10 cellular contexts compared by ENCODE assay signal in genomic region chr3:46960801-46961200, GRCh38. TPM values are rescaled to one million over a fixed set of nuclear protein-coding genes. Genes with fewer than 3 reads are reported as not detected.
DNase-seq lines count a peak whose midpoint lies in the region; ATAC-seq and TF ChIP-seq lines count a peak whose summit lies in the region.
"Had no signal": no experiment of that assay in that cellular context is flagged by ENCODE, and none has a peak within 500 bp of the region (broad histone marks: within the 10 kb centered on the region; RNA-seq: fewer than 3 reads in every experiment).

No MANE protein-coding gene starts in this region.

- H3K9ac ChIP-seq in GM23248 (peak overlapping the region; percentile 43; the same call in 1 of the 2 replicates), rectal smooth muscle tissue (ENCODE audit: low read length) (no peak overlapping the region)

- H3K4me3 Mint-ChIP-seq in activated T-helper 1 cell treated with anti-CD3 and anti-CD28 coated beads, Interleukin-12 subunit alpha, Interleukin-12 subunit beta, Interleukin-2, Interleukin-4 antibody, amounts not matched to agents 30 ng/mL and 10 ng/mL and 1 ng/mL, durations not matched to agents 14 hours and 24 hours and 36 hours = peak overlapping the region; percentile 25
- H3K4me3 Mint-ChIP-seq: activated CD8-positive, alpha-beta memory T cell treated with anti-CD3 and anti-CD28 coated beads, Interleukin-2, amount 10 ng/mL, durations not matched to agents 7 days and 5 days had no signal

- H3F3A ChIP-seq in GM23248 (ENCODE audit: insufficient read depth) = peaks cover 20% of the 10 kb centered on the region

- H4K20me1 ChIP-seq in GM23248 (ENCODE audit: insufficient read depth) = peaks cover 25% of the 10 kb centered on the region

- intact Hi-C loops in activated T-helper 1 cell treated with anti-CD3 and anti-CD28 coated beads, Interleukin-12 subunit alpha, Interleukin-12 subunit beta, Interleukin-2, Interleukin-4 antibody, amounts not matched to agents 30 ng/mL and 10 ng/mL and 1 ng/mL, durations not matched to agents 14 hours and 24 hours and 36 hours (cut with micrococcal nuclease) = loop anchor here (2.0 to 5.0 kb wide), 2 partner anchors 34 to 58 kb away; no protein-coding TSS in a partner anchor
- intact Hi-C loops in heart right ventricle (cut with DNase I) = no loop called here

- peak overlapping the region; percentile 83 for H3K27ac Mint-ChIP-seq in activated T-helper 1 cell treated with anti-CD3 and anti-CD28 coated beads, Interleukin-12 subunit alpha, Interleukin-12 subunit beta, Interleukin-2, Interleukin-4 antibody, amounts not matched to agents 30 ng/mL and 10 ng/mL and 1 ng/mL, durations not matched to agents 14 hours and 24 hours and 36 hours

- no peaks in the 10 kb centered on the region for H3K9me3 Mint-ChIP-seq in activated T-helper 1 cell treated with anti-CD3 and anti-CD28 coated beads, Interleukin-12 subunit alpha, Interleukin-12 subunit beta, Interleukin-2, Interleukin-4 antibody, amounts not matched to agents 30 ng/mL and 10 ng/mL and 1 ng/mL, durations not matched to agents 14 hours and 24 hours and 36 hours

- H3K36me3 Mint-ChIP-seq in activated T-helper 1 cell treated with anti-CD3 and anti-CD28 coated beads, Interleukin-12 subunit alpha, Interleukin-12 subunit beta, Interleukin-2, Interleukin-4 antibody, amounts not matched to agents 30 ng/mL and 10 ng/mL and 1 ng/mL, durations not matched to agents 14 hours and 24 hours and 36 hours (ENCODE audit: low read depth) = peaks cover 24% of the 10 kb centered on the region

- no peaks in the 10 kb centered on the region for H3K27me3 Mint-ChIP-seq in activated T-helper 1 cell treated with anti-CD3 and anti-CD28 coated beads, Interleukin-12 subunit alpha, Interleukin-12 subunit beta, Interleukin-2, Interleukin-4 antibody, amounts not matched to agents 30 ng/mL and 10 ng/mL and 1 ng/mL, durations not matched to agents 14 hours and 24 hours and 36 hours (ENCODE audit: insufficient read depth)
- H3K27me3 Mint-ChIP-seq: activated CD8-positive, alpha-beta memory T cell treated with anti-CD3 and anti-CD28 coated beads, Interleukin-2, amount 10 ng/mL, durations not matched to agents 7 days and 5 days had no signal

- H3K4me1 ChIP-seq in GM23248 (ENCODE audit: insufficient read depth) (peaks cover 22% of the 10 kb centered on the region), heart right ventricle (peaks cover 28 to 74% (median 64%) of the 10 kb centered on the region in 9 donors), rectal smooth muscle tissue (ENCODE audit: control insufficient read depth, insufficient read depth, low read length) (peaks cover 27% of the 10 kb centered on the region)

- H3K27ac ChIP-seq in GM23248 = peak overlapping the region; percentile 60
- H3K27ac ChIP-seq in heart right ventricle = peak overlapping the region; percentile 43 to 74 (median 65)
- H3K27ac ChIP-seq in rectal smooth muscle tissue (ENCODE audit: low read depth, low read length) = peak overlapping the region; percentile 80

- H3K4me3 ChIP-seq in GM23248 (no peak overlapping the region), heart right ventricle (no peak overlapping the region), rectal smooth muscle tissue (ENCODE audit: low read length) (no peak overlapping the region)

- no peak overlapping the region for H2AFZ ChIP-seq in GM23248

- H3K79me2 ChIP-seq in GM23248 (ENCODE audit: insufficient read depth) = peaks cover 89% of the 10 kb centered on the region

- in situ Hi-C loops in GM23248 (cut with MboI) = no loop called here

- H3K4me2 ChIP-seq in GM23248 (ENCODE audit: unreplicated experiment) = no peak overlapping the region

- POLR2A ChIA-PET in GM10248 (lab: Yijun Ruan, JAX) = no interaction called here

- no peak for TF ChIP-seq CTCF in heart right ventricle (IDR thresholded peaks at IDR 0.05)
- no peak for TF ChIP-seq CTCF in GM10248 (IDR thresholded peaks at IDR 0.05; ENCODE audit: control extremely low read depth, extremely low read depth, low read depth, missing control alignments)

- H3K4me1 Mint-ChIP-seq in activated T-helper 1 cell treated with anti-CD3 and anti-CD28 coated beads, Interleukin-12 subunit alpha, Interleukin-12 subunit beta, Interleukin-2, Interleukin-4 antibody, amounts not matched to agents 30 ng/mL and 10 ng/mL and 1 ng/mL, durations not matched to agents 14 hours and 24 hours and 36 hours (ENCODE audit: low read depth) = peaks cover 61% of the 10 kb centered on the region

- WGBS in GM23248 (ENCODE audit: low coverage in 1 of 2, low lambda C conversion rate in 2 of 2, missing lambda C conversion rate in 2 of 2), 2 experiments = 75% methylated on average over 2 of the region's 2 CpGs
- 55 to 58% methylated on average over 2 of the region's 2 CpGs for WGBS in heart right ventricle, 2 donors

- no peaks in the 10 kb centered on the region for H3K27me3 ChIP-seq in GM23248 (replicated peaks; ENCODE audit: insufficient read depth)
- H3K27me3 ChIP-seq in heart right ventricle = no peaks in the 10 kb centered on the region
- no peaks in the 10 kb centered on the region for H3K27me3 ChIP-seq in rectal smooth muscle tissue (ENCODE audit: control insufficient read depth, insufficient read depth, low read length)

- DNase-seq in GM23248 (no peak), heart right ventricle (no peak), GM10248 (ENCODE audit: extremely low spot score) (no peak), DMS53 (lab: John Stamatoyannopoulos, UW) (no peak), NCI-H1436 treated with DMSO at 0.1 percent for 48 hours (lab: John Stamatoyannopoulos, UW) (no peak)
- no peak for DNase-seq in activated T-helper 1 cell treated with anti-CD3 and anti-CD28 coated beads, Interleukin-12 subunit alpha, Interleukin-12 subunit beta, Interleukin-2, Interleukin-4 antibody, amounts not matched to agents 30 ng/mL and 10 ng/mL and 1 ng/mL, durations not matched to agents 14 hours and 24 hours and 36 hours (ENCODE audit: low spot score)
- DNase-seq: activated CD8-positive, alpha-beta memory T cell treated with anti-CD3 and anti-CD28 coated beads, Interleukin-2, amount 10 ng/mL, durations not matched to agents 7 days and 5 days; MM.1S had no signal

- ATAC-seq in heart right ventricle (peak in 5 of 8 donors; percentile 6 to 18 (median 9)), GM18861 (IDR thresholded peaks at IDR 0.05; ENCODE audit: unreplicated experiment) (no peak)
- ATAC-seq: activated CD8-positive, alpha-beta memory T cell treated with anti-CD3 and anti-CD28 coated beads, Interleukin-2, amount 10 ng/mL, durations not matched to agents 7 days and 5 days had no signal

- H3K9me3 ChIP-seq in GM23248 (ENCODE audit: low read depth) (no peaks in the 10 kb centered on the region), heart right ventricle (no peaks in the 10 kb centered on the region)

- H3K36me3 ChIP-seq in GM23248 (ENCODE audit: low read depth) (no peaks in the 10 kb centered on the region), heart right ventricle (peaks cover 0 to 14% (median 0%) of the 10 kb centered on the region in 9 donors), rectal smooth muscle tissue (ENCODE audit: control insufficient read depth, insufficient read depth, low read length) (peaks cover 2% of the 10 kb centered on the region)

- H3K9me2 ChIP-seq in GM23248 (ENCODE audit: insufficient read depth) = no peaks in the 10 kb centered on the region

- CTCF ChIA-PET in GM10248 (lab: Yijun Ruan, JAX) = interaction anchor here (1.2 kb wide), 1 partner anchor 21 kb away, joined by 4 read pairs; no protein-coding TSS in a partner anchor

RNA-seq across cellular contexts. Expression of gene CCDC12, which starts 15.7 kb away (rescaled TPM):
- total RNA-seq in GM23248 (2014; rRNA removed; shearing (Covaris generic)) = 15.2 and 17.4 TPM in 2 replicates
- 42.7 and 43.8 TPM in 2 replicates for polyA plus RNA-seq in GM23248 (2016; fragmentation: Nextera tagmentation; extraction: Ambion mirVana)
- total RNA-seq in activated T-helper 1 cell treated with anti-CD3 and anti-CD28 coated beads, Interleukin-12 subunit alpha, Interleukin-12 subunit beta, Interleukin-2, Interleukin-4 antibody, amounts not matched to agents 30 ng/mL and 10 ng/mL and 1 ng/mL, durations not matched to agents 14 hours and 24 hours and 36 hours = 68.7 and 69.1 TPM in 2 replicates
- 10 to 100 TPM; 28.8 to 39.9 (median 33.3) TPM for total RNA-seq in heart right ventricle
- 100 to 1,000 TPM in 1 of 2 donors, 10 to 100 TPM in 1; 86.1 to 137 TPM for polyA plus RNA-seq in heart right ventricle

RNA-seq across cellular contexts. Expression of gene NBEAL2, which starts 18.7 kb away (rescaled TPM):
- total RNA-seq in GM23248 (2014; rRNA removed; shearing (Covaris generic)) = 2.8 and 4.7 TPM in 2 replicates
- 0.94 and 1.2 TPM in 2 replicates for polyA plus RNA-seq in GM23248 (2016; fragmentation: Nextera tagmentation; extraction: Ambion mirVana)
- 118 and 119 TPM in 2 replicates for total RNA-seq in activated T-helper 1 cell treated with anti-CD3 and anti-CD28 coated beads, Interleukin-12 subunit alpha, Interleukin-12 subunit beta, Interleukin-2, Interleukin-4 antibody, amounts not matched to agents 30 ng/mL and 10 ng/mL and 1 ng/mL, durations not matched to agents 14 hours and 24 hours and 36 hours
- 10 to 100 TPM in 7 of 10 donors, 1 to 10 TPM in 3; 7.6 to 23.1 (median 10.8) TPM for total RNA-seq in heart right ventricle
- polyA plus RNA-seq in heart right ventricle = 10 to 100 TPM; 44.0 to 51.1 TPM
